ENCODE assay signal across 1 cellular context in genomic region chr17:75456417-75457046, GRCh38.
TF ChIP-seq lines count a peak whose summit lies in the region.

TMEM94 (plus strand) TSS chr17:75456635; CDS start chr17:75471906, 15,271 bp downstream.

TF ChIP-seq in GM12878, 131 proteins besides CTCF, POLR2A, EP300 and RAD21 (continued from another document and continues in another):
- TF ChIP-seq ZBTB33 (IDR thresholded peaks at IDR 0.05) (no peak), PML (IDR thresholded peaks at IDR 0.05; ENCODE audit: low read length) (no peak; the same call in 1 of the 2 replicates), IRF4 (IDR thresholded peaks at IDR 0.05; ENCODE audit: low read depth, low read length) (no peak), CREM (IDR thresholded peaks at IDR 0.05; ENCODE audit: low read depth) (peak; percentile 80), ZNF622 (IDR thresholded peaks at IDR 0.05) (peak; percentile 40; the same call in 1 of the 2 replicates), ZSCAN29 (IDR thresholded peaks at IDR 0.05) (no peak), ATF3 (IDR thresholded peaks at IDR 0.05; ENCODE audit: borderline replicate concordance, extremely low read depth, low read depth, low read length) (no peak), POLR2AphosphoS5 (IDR thresholded peaks at IDR 0.05; ENCODE audit: low read length) (peak; percentile 76), ZNF384 (IDR thresholded peaks at IDR 0.05; ENCODE audit: borderline replicate concordance, low read depth, low read length) (no peak), ELK1 (IDR thresholded peaks at IDR 0.05; ENCODE audit: low read depth, low read length) (no peak), ZNF592 (IDR thresholded peaks at IDR 0.05) (no peak), E4F1 (IDR thresholded peaks at IDR 0.05; ENCODE audit: borderline replicate concordance, partially characterized antibody) (peak; percentile 95), KDM1A (IDR thresholded peaks at IDR 0.05; ENCODE audit: borderline replicate concordance) (no peak), PKNOX1 (IDR thresholded peaks at IDR 0.05) (peak; percentile 45; the same call in 1 of the 2 replicates), MTA2 (IDR thresholded peaks at IDR 0.05; ENCODE audit: low read depth) (no peak), E2F8 (IDR thresholded peaks at IDR 0.05; ENCODE audit: low read depth, partially characterized antibody) (peak; percentile 61), TARDBP (IDR thresholded peaks at IDR 0.05; ENCODE audit: borderline replicate concordance) (no peak), SIN3A (IDR thresholded peaks at IDR 0.05; ENCODE audit: low read depth, low read length) (0 out of 2 replicates have a peak, but pooled peaks have one; percentile 26), MYB (IDR thresholded peaks at IDR 0.05; ENCODE audit: borderline replicate concordance, low read depth, low read length) (no peak), RBBP5 (conservative IDR thresholded peaks at IDR 0.05) (no peak), CREB1 (IDR thresholded peaks at IDR 0.05; ENCODE audit: low read depth) (peak; percentile 79; the same call in 1 of the 2 replicates), ZNF217 (IDR thresholded peaks at IDR 0.05) (no peak), NRF1 (conservative IDR thresholded peaks at IDR 0.05; ENCODE audit: low read depth, low read length) (no peak), PAX5 (IDR thresholded peaks at IDR 0.05; ENCODE audit: borderline replicate concordance, low read depth, low read length) (no peak), HDGF (IDR thresholded peaks at IDR 0.05) (no peak), PAX8 (IDR thresholded peaks at IDR 0.05) (no peak), ETV6 (conservative IDR thresholded peaks at IDR 0.05 in 1 of 2, IDR thresholded peaks at IDR 0.05 in 1 of 2; ENCODE audit: borderline replicate concordance in 1 of 2, low read depth in 1 of 2) (no peak), CUX1 (IDR thresholded peaks at IDR 0.05; ENCODE audit: insufficient replicate concordance, low read depth, low read length) (no peak), EED (IDR thresholded peaks at IDR 0.05; ENCODE audit: low read depth) (peak; percentile 8; the same call in 1 of the 2 replicates), HSF1 (IDR thresholded peaks at IDR 0.05; ENCODE audit: low read depth, low read length) (no peak), ZNF207 (IDR thresholded peaks at IDR 0.05; ENCODE audit: borderline replicate concordance) (no peak), E2F4 (IDR thresholded peaks at IDR 0.05; ENCODE audit: low read depth, low read length) (no peak)
